Comparison of ENCODE assay signal across 8 cellular contexts in genomic region chr9:93827545-93828330, GRCh38.
DNase-seq lines count a peak whose midpoint lies in the region; ATAC-seq and TF ChIP-seq lines count a peak whose summit lies in the region.

No MANE protein-coding gene starts in this region.

- CTCF ChIA-PET in AG04449 (lab: Yijun Ruan, JAX), result interaction anchor here (0.6 to 2.3 kb wide), 6 partner anchors 8 to 136 kb away, joined by 3 to 12 read pairs (median 4); no protein-coding TSS in a partner anchor

- H3K9me3 ChIP-seq in left ventricle myocardium inferior (replicated peaks), result peaks cover 8% of the 10 kb centered on the region
- no peaks in the 10 kb centered on the region for H3K9me3 ChIP-seq in psoas muscle

- WGBS in psoas muscle, 3 donors, result 16 to 19% (median 17%) methylated on average over 42 to 43 of the region's 43 CpGs

- peak; percentile 92 for TF ChIP-seq CTCF in AG04449 (IDR thresholded peaks at IDR 0.05; ENCODE audit: insufficient read depth, low read length, missing control alignments)
- peak; percentile 91 for TF ChIP-seq CTCF in left ventricle myocardium inferior (IDR thresholded peaks at IDR 0.05; ENCODE audit: borderline replicate concordance)
- TF ChIP-seq CTCF in psoas muscle (IDR thresholded peaks at IDR 0.05), result peak; percentile 80

- peaks cover 1% of the 10 kb centered on the region for H3K4me1 Mint-ChIP-seq in activated naive CD8-positive, alpha-beta T cell treated with anti-CD3 and anti-CD28 coated beads, Interleukin-2, amount 10 ng/mL, durations not matched to agents 7 days and 5 days

- H3K27me3 Mint-ChIP-seq in activated naive CD8-positive, alpha-beta T cell treated with anti-CD3 and anti-CD28 coated beads, Interleukin-2, amount 10 ng/mL, durations not matched to agents 7 days and 5 days, result peaks cover 22% of the 10 kb centered on the region

- no peak overlapping the region for H3K4me3 Mint-ChIP-seq in activated naive CD8-positive, alpha-beta T cell treated with anti-CD3 and anti-CD28 coated beads, Interleukin-2, amount 10 ng/mL, durations not matched to agents 7 days and 5 days

- H3K4me3 ChIP-seq in AG04449 (ENCODE audit: low read depth, low read length) (no peak overlapping the region; the same call in 1 of the 2 replicates), left ventricle myocardium inferior (peak overlapping the region; percentile 64), psoas muscle (peak overlapping the region; percentile 65)

- POLR2A ChIA-PET in AG04449 (lab: Yijun Ruan, JAX), result no interaction called here
- POLR2A ChIA-PET in activated naive CD8-positive, alpha-beta T cell treated with anti-CD3 and anti-CD28 coated beads, Interleukin-2, amount 10 ng/mL, durations not matched to agents 7 days and 5 days (lab: Charles Lee), result no interaction called here

- H3K4me1 ChIP-seq in left ventricle myocardium inferior (peaks cover 12% of the 10 kb centered on the region), psoas muscle (peaks cover 7% of the 10 kb centered on the region)

- no peaks in the 10 kb centered on the region for H3K36me3 Mint-ChIP-seq in activated naive CD8-positive, alpha-beta T cell treated with anti-CD3 and anti-CD28 coated beads, Interleukin-2, amount 10 ng/mL, durations not matched to agents 7 days and 5 days

- no peak for DNase-seq in AG04449 (ENCODE audit: low read depth, low spot score)
- peak; percentile 35 to 64 for DNase-seq in NCI-H526 (lab: John Stamatoyannopoulos, UW)
- peak; percentile 65 for DNase-seq in activated naive CD8-positive, alpha-beta T cell treated with anti-CD3 and anti-CD28 coated beads, Interleukin-2, amount 10 ng/mL, durations not matched to agents 7 days and 5 days
- no peak for DNase-seq in left ventricle myocardium inferior
- peak; percentile 45 to 71 for DNase-seq in psoas muscle

- H3K27me3 ChIP-seq in left ventricle myocardium inferior (ENCODE audit: low read depth) (peaks cover 90% of the 10 kb centered on the region), psoas muscle (ENCODE audit: insufficient read depth in 3 of 3, low read length in 2 of 3) (peaks cover 0 to 24% (median 11%) of the 10 kb centered on the region in 3 donors)

- H3K27ac Mint-ChIP-seq in activated naive CD8-positive, alpha-beta T cell treated with anti-CD3 and anti-CD28 coated beads, Interleukin-2, amount 10 ng/mL, durations not matched to agents 7 days and 5 days, result no peak overlapping the region

- H3K9me3 Mint-ChIP-seq in activated naive CD8-positive, alpha-beta T cell treated with anti-CD3 and anti-CD28 coated beads, Interleukin-2, amount 10 ng/mL, durations not matched to agents 7 days and 5 days, result no peaks in the 10 kb centered on the region

- H3K36me3 ChIP-seq in left ventricle myocardium inferior (no peaks in the 10 kb centered on the region), psoas muscle (ENCODE audit: insufficient read depth in 1 of 2, low read depth in 1 of 2) (no peaks in the 10 kb centered on the region)

- intact Hi-C loops in left ventricle myocardium inferior (cut with micrococcal nuclease), result no loop called here
- intact Hi-C loops in psoas muscle (cut with DNase I), result loop anchor here in 1 of 2 donors (5.0 kb wide), 1 partner anchor 135 kb away; no protein-coding TSS in a partner anchor

- peak; percentile 59 for ATAC-seq in GM18502 (IDR thresholded peaks at IDR 0.05; ENCODE audit: poor library complexity, unreplicated experiment)
- ATAC-seq in activated naive CD8-positive, alpha-beta T cell treated with anti-CD3 and anti-CD28 coated beads, Interleukin-2, amount 10 ng/mL, durations not matched to agents 7 days and 5 days (ENCODE audit: low read depth), result peak; percentile 80
- ATAC-seq in psoas muscle, result peak; percentile 90 to 98 (median 96)
- no peak for ATAC-seq in GM21367 (IDR thresholded peaks at IDR 0.05; ENCODE audit: unreplicated experiment)
- ATAC-seq in HG03175 (IDR thresholded peaks at IDR 0.05; ENCODE audit: unreplicated experiment), result no peak

- H3K27ac ChIP-seq in left ventricle myocardium inferior (replicated peaks) (no peak overlapping the region), psoas muscle (no peak overlapping the region)

Comparison
In these comparisons a context has a peak if more than half of its experiments do, and no peak if none do; other contexts are left out.
1. DNase-seq: peak in NCI-H526 (2 of 2), activated naive CD8-positive, alpha-beta T cell treated with anti-CD3 and anti-CD28 coated beads, Interleukin-2, amount 10 ng/mL, durations not matched to agents 7 days and 5 days (single experiment) and psoas muscle (2 of 2); none in AG04449 (single experiment) and left ventricle myocardium inferior (single experiment).
2. ATAC-seq: peak in GM18502 (single experiment), activated naive CD8-positive, alpha-beta T cell treated with anti-CD3 and anti-CD28 coated beads, Interleukin-2, amount 10 ng/mL, durations not matched to agents 7 days and 5 days (single experiment) and psoas muscle (4 of 4); none in GM21367 (single experiment) and HG03175 (single experiment).
3. Peak in every context shown above with its lines, with median percentiles within 50 percentile points of each other: CTCF ChIP-seq.